8 cellular contexts compared by ENCODE assay signal in the genomic region with DNA sequence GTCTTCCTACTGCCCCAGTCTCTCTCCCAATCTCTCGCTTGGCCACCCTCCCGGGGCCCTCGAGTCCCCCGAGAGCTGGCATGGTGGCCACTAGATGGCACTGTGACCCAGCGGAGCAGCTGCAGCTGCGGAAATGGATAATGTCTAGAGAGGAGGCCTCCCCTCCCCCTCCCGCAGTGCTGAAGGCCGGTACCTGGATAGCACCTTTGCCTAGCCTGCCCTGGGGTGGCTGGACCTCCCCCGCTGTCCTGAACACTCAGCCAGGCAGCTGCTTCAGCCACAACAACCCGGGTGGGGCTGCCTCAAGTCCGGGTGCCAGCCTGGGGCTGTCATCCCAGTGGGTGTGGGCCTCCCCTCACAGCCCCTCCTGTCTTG.
A peak's percentile ranks its signal among the peaks of the same experiment; 100 is the strongest.
DNase-seq lines count a peak whose midpoint lies in the region; ATAC-seq and TF ChIP-seq lines count a peak whose summit lies in the region.

No MANE protein-coding gene starts in this region.

- H3K27me3 ChIP-seq in dorsolateral prefrontal cortex (no peaks in the 10 kb centered on the region), lung (ENCODE audit: control insufficient read depth, insufficient read depth) (no peaks in the 10 kb centered on the region)

- CTCF ChIA-PET in activated CD4-positive, alpha-beta memory T cell treated with anti-CD3 and anti-CD28 coated beads, Interleukin-2, amount 10 ng/mL, durations not matched to agents 7 days and 5 days (lab: Charles Lee): interaction anchor here (0.6 to 6.2 kb wide), 17 partner anchors 10 to 671 kb away, joined by 3 to 152 read pairs (median 3); no protein-coding TSS in a partner anchor

- no peaks in the 10 kb centered on the region for H3K9me3 Mint-ChIP-seq in activated CD4-positive, alpha-beta memory T cell treated with anti-CD3 and anti-CD28 coated beads, Interleukin-2, amount 10 ng/mL, durations not matched to agents 7 days and 5 days

- no peak overlapping the region for H3K4me3 Mint-ChIP-seq in activated CD4-positive, alpha-beta memory T cell treated with anti-CD3 and anti-CD28 coated beads, Interleukin-2, amount 10 ng/mL, durations not matched to agents 7 days and 5 days

- DNase-seq in GM12865 (ENCODE audit: low read depth) (peak; percentile 71), NCI-H69 (lab: John Stamatoyannopoulos, UW) (peak; percentile 77), dorsolateral prefrontal cortex (peak; percentile 76 to 87 (median 82)), lung (ENCODE audit: low spot score) (peak; percentile 85)
- peak; percentile 76 for DNase-seq in activated CD4-positive, alpha-beta memory T cell treated with anti-CD3 and anti-CD28 coated beads, Interleukin-2, amount 10 ng/mL, durations not matched to agents 7 days and 5 days
- DNase-seq in stimulated activated CD8-positive, alpha-beta memory T cell treated with anti-CD3 and anti-CD28 coated beads, Interleukin-12 subunit alpha, Interleukin-12 subunit beta, amount 100 ng/mL, for 4 hours (ENCODE audit: low read depth): peak; percentile 26

- peaks cover 0 to 7% of the 10 kb centered on the region in 2 donors for H3K4me1 ChIP-seq in lung (ENCODE audit: control insufficient read depth in 2 of 2, insufficient read depth in 2 of 2, low read length in 2 of 2)

- no peaks in the 10 kb centered on the region for H3K9me3 ChIP-seq in lung (ENCODE audit: control insufficient read depth in 2 of 2, insufficient read depth in 1 of 2, low read length in 1 of 2)

- ATAC-seq in HG03095 (IDR thresholded peaks at IDR 0.05; ENCODE audit: unreplicated experiment) (peak; percentile 62), lung (ENCODE audit: insufficient read depth, low FRiP score) (peak; percentile 84), GM18519 (IDR thresholded peaks at IDR 0.05; ENCODE audit: low FRiP score, unreplicated experiment) (no peak)

- H3K27me3 Mint-ChIP-seq in activated CD4-positive, alpha-beta memory T cell treated with anti-CD3 and anti-CD28 coated beads, Interleukin-2, amount 10 ng/mL, durations not matched to agents 7 days and 5 days: peaks cover 18% of the 10 kb centered on the region

- no peaks in the 10 kb centered on the region for H3K36me3 ChIP-seq in lung (ENCODE audit: control insufficient read depth in 2 of 2, insufficient read depth in 2 of 2, low read length in 2 of 2)

- POLR2A ChIA-PET in activated CD4-positive, alpha-beta memory T cell treated with anti-CD3 and anti-CD28 coated beads, Interleukin-2, amount 10 ng/mL, durations not matched to agents 7 days and 5 days (lab: Charles Lee): interaction anchor here (1.2 to 1.5 kb wide), 2 partner anchors 121 to 127 kb away, joined by 4 to 5 read pairs; no protein-coding TSS in a partner anchor

- H3K4me3 ChIP-seq in GM12865 (ENCODE audit: low read depth, low read length): no peak overlapping the region
- H3K4me3 ChIP-seq in dorsolateral prefrontal cortex: peak overlapping the region in 10 of 59 donors; percentile 3 to 50 (median 18)
- no peak overlapping the region for H3K4me3 ChIP-seq in lung

- intact Hi-C loops in dorsolateral prefrontal cortex (cut with DNase I): loop anchor here (2.0 to 10.0 kb wide), 4 partner anchors 126 to 400 kb away; a partner anchor contains a TSS

- H3K27ac Mint-ChIP-seq in activated CD4-positive, alpha-beta memory T cell treated with anti-CD3 and anti-CD28 coated beads, Interleukin-2, amount 10 ng/mL, durations not matched to agents 7 days and 5 days: no peak overlapping the region

- TF ChIP-seq CTCF in GM12865 (IDR thresholded peaks at IDR 0.05; ENCODE audit: insufficient read depth, low read depth, low read length, missing control alignments) (peak; percentile 88), dorsolateral prefrontal cortex (IDR thresholded peaks at IDR 0.05 in 54 of 56, conservative IDR thresholded peaks at IDR 0.05 in 2 of 56; ENCODE audit: low read depth in 1 of 56, partially characterized antibody in 56 of 56) (peak; percentile 69 to 99 (median 96)), lung (IDR thresholded peaks at IDR 0.05; ENCODE audit: control extremely low read depth, extremely low read depth) (peak; percentile 54)

- H3K36me3 Mint-ChIP-seq in activated CD4-positive, alpha-beta memory T cell treated with anti-CD3 and anti-CD28 coated beads, Interleukin-2, amount 10 ng/mL, durations not matched to agents 7 days and 5 days (ENCODE audit: low read depth): no peaks in the 10 kb centered on the region

- H3K27ac ChIP-seq in dorsolateral prefrontal cortex (peak overlapping the region in 14 of 59 donors; percentile 1 to 87 (median 78)), lung (ENCODE audit: low read depth in 1 of 2, low read length in 1 of 2) (no peak overlapping the region)

- 8 to 15% methylated on average over 8 to 11 of the region's 11 CpGs for WGBS in lung, 2 donors

- H3K4me1 Mint-ChIP-seq in activated CD4-positive, alpha-beta memory T cell treated with anti-CD3 and anti-CD28 coated beads, Interleukin-2, amount 10 ng/mL, durations not matched to agents 7 days and 5 days: peaks cover 5% of the 10 kb centered on the region

Comparison
In these comparisons a context has a peak if more than half of its experiments do, and no peak if none do; other contexts are left out.
1. DNase-seq: peak in every context shown above with its lines; median percentile 85 in lung; 82 in dorsolateral prefrontal cortex; 77 in NCI-H69; 76 in activated CD4-positive, alpha-beta memory T cell treated with anti-CD3 and anti-CD28 coated beads, Interleukin-2, amount 10 ng/mL, durations not matched to agents 7 days and 5 days; 71 in GM12865; 26 in stimulated activated CD8-positive, alpha-beta memory T cell treated with anti-CD3 and anti-CD28 coated beads, Interleukin-12 subunit alpha, Interleukin-12 subunit beta, amount 100 ng/mL, for 4 hours.